18 cellular contexts compared by ENCODE assay signal in the genomic region with DNA sequence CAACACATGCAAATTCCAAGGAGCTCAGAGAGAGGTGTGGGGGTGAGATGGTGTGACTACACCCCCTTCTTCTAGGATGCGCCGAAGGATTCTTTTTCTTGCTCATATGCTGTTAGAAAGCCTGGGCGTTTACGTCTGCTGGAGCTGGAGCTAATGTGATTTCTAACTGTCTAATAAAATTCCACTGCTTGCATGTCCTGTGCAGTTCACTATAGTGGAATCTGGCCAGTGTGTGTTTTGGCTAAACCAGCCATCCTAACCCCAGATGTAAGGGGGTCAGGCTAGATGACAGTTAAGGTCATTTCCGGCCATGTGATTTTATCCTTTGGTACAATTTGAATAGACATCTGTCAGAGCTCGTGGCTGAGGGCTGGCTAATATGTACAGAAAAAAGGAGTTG.
DNase-seq lines count a peak whose midpoint lies in the region; ATAC-seq and TF ChIP-seq lines count a peak whose summit lies in the region.
"Had no signal": no experiment of that assay in that cellular context is flagged by ENCODE, and none has a peak within 500 bp of the region (broad histone marks: within the 10 kb centered on the region; RNA-seq: fewer than 3 reads in every experiment).

No MANE protein-coding gene starts in this region.

- peak in 1 of 2 experiments; percentile 24; a peak in 1 of 4 replicates for TF ChIP-seq EP300 in SK-N-SH (IDR thresholded peaks at IDR 0.05; ENCODE audit: borderline replicate concordance in 1 of 2, low read depth in 1 of 2, low read length in 1 of 2)

- H3K27me3 ChIP-seq in BJ (ENCODE audit: control insufficient read depth, insufficient read depth, low read length) (no peaks in the 10 kb centered on the region), SK-N-SH (ENCODE audit: insufficient read depth) (no peaks in the 10 kb centered on the region)

- no peaks in the 10 kb centered on the region for H3K9me3 Mint-ChIP-seq in activated naive CD4-positive, alpha-beta T cell treated with anti-CD3 and anti-CD28 coated beads for 36 hours

- no peak for ATAC-seq in esophagus mucosa

- no peaks in the 10 kb centered on the region for H3K9me3 ChIP-seq in SK-N-SH
- H3K9me3 ChIP-seq: Caco-2 had no signal

- peaks cover 16% of the 10 kb centered on the region for H3F3A ChIP-seq in SK-N-SH (replicated peaks; ENCODE audit: insufficient read depth)

- TF ChIP-seq CTCF in BJ (IDR thresholded peaks at IDR 0.05; ENCODE audit: insufficient read depth, low read depth, low read length), result no peak
- no peak for TF ChIP-seq CTCF in SK-N-SH (IDR thresholded peaks at IDR 0.05)

- H3K79me2 ChIP-seq in SK-N-SH (ENCODE audit: insufficient read depth), result no peaks in the 10 kb centered on the region

- H3K27ac Mint-ChIP-seq in activated naive CD4-positive, alpha-beta T cell treated with anti-CD3 and anti-CD28 coated beads for 36 hours, result no peak overlapping the region

- H3K4me3 ChIP-seq in BJ (ENCODE audit: low read depth, low read length) (no peak overlapping the region), GM08714 (ENCODE audit: low read length) (peak overlapping the region; percentile 4; the same call in 1 of the 2 replicates), SK-N-SH (ENCODE audit: low read depth in 2 of 2, low read length in 1 of 2) (no peak overlapping the region)
- H3K4me3 ChIP-seq: GM12878, GM23248, PC-9 had no signal

- H3K4me1 Mint-ChIP-seq in activated naive CD4-positive, alpha-beta T cell treated with anti-CD3 and anti-CD28 coated beads for 36 hours (ENCODE audit: low read depth), result peaks cover 19% of the 10 kb centered on the region

- 85% methylated on average over 6 of the region's 6 CpGs for WGBS in SK-N-SH (ENCODE audit: low lambda C conversion rate)

- CTCF ChIA-PET in BJ (lab: Yijun Ruan, JAX) (interaction anchor here (1.3 kb wide), 1 partner anchor 12 kb away, joined by 5 read pairs; no protein-coding TSS in a partner anchor), SK-N-SH (lab: Yijun Ruan, JAX) (interaction anchor here (0.7 to 1.0 kb wide), 3 partner anchors 13 to 107 kb away, joined by 3 read pairs; no protein-coding TSS in a partner anchor)
- CTCF ChIA-PET in activated naive CD4-positive, alpha-beta T cell treated with anti-CD3 and anti-CD28 coated beads for 36 hours (lab: Charles Lee), result no interaction called here

- no peaks in the 10 kb centered on the region for H3K36me3 ChIP-seq in BJ (ENCODE audit: control insufficient read depth, insufficient read depth, low read length)
- H3K36me3 ChIP-seq in SK-N-SH (replicated peaks in 1 of 2; ENCODE audit: control insufficient read depth in 1 of 2, insufficient read depth in 2 of 2, low read length in 1 of 2), result no peaks in the 10 kb centered on the region

- DNase-seq in BJ (ENCODE audit: low read depth) (peak; percentile 26), SK-N-SH (peak; percentile 57), middle frontal gyrus (ENCODE audit: extremely low spot score, low spot score) (peak; percentile 34), COR-L47 (lab: John Stamatoyannopoulos, UW) (no peak), activated gamma-delta T cell (lab: John Stamatoyannopoulos, UW) (no peak)
- DNase-seq in activated naive CD4-positive, alpha-beta T cell treated with anti-CD3 and anti-CD28 coated beads for 36 hours, result no peak
- DNase-seq: Caco-2; CD4-positive, CD25-positive, alpha-beta regulatory T cell; GF-D8; GM23248; HCEC 1CT; NCI-H1417 treated with DMSO at 0.1 percent for 48 hours; NCI-H1930; NCI-H345; PC-9 had no signal

- H4K20me1 ChIP-seq in SK-N-SH (ENCODE audit: insufficient read depth), result no peaks in the 10 kb centered on the region

- H3K4me2 ChIP-seq in SK-N-SH, result no peak overlapping the region
- H3K4me2 ChIP-seq: PC-9 had no signal

- peak overlapping the region in 1 of 2 experiments; percentile 62; a peak in 1 of 4 replicates for H3K27ac ChIP-seq in SK-N-SH (ENCODE audit: low read depth in 2 of 2, low read length in 1 of 2)
- H3K27ac ChIP-seq: GM23248, PC-9 had no signal

- H3K36me3 Mint-ChIP-seq in activated naive CD4-positive, alpha-beta T cell treated with anti-CD3 and anti-CD28 coated beads for 36 hours (ENCODE audit: low read depth), result peaks cover 4% of the 10 kb centered on the region

- no peak overlapping the region for H2AFZ ChIP-seq in SK-N-SH (ENCODE audit: low read depth)
- H2AFZ ChIP-seq: GM23248, PC-9 had no signal

- no peaks in the 10 kb centered on the region for H3K27me3 Mint-ChIP-seq in activated naive CD4-positive, alpha-beta T cell treated with anti-CD3 and anti-CD28 coated beads for 36 hours (ENCODE audit: low read depth)
- H3K27me3 Mint-ChIP-seq: CD4-positive, CD25-positive, alpha-beta regulatory T cell had no signal

- TF ChIP-seq RAD21 in SK-N-SH (IDR thresholded peaks at IDR 0.05; ENCODE audit: low read length), result peak; percentile 10; the same call in 1 of the 2 replicates

- intact Hi-C loops in activated naive CD4-positive, alpha-beta T cell treated with anti-CD3 and anti-CD28 coated beads for 36 hours (cut with micrococcal nuclease), result no loop called here

- H3K4me1 ChIP-seq in SK-N-SH (ENCODE audit: control insufficient read depth in 1 of 2, insufficient read depth in 2 of 2, low read depth in 1 of 2, low read length in 1 of 2), result peaks cover 19 to 50% of the 10 kb centered on the region in 2 experiments
- H3K4me1 ChIP-seq: Caco-2 had no signal

- H3K9me2 ChIP-seq in SK-N-SH, result no peaks in the 10 kb centered on the region

- H3K4me3 Mint-ChIP-seq in activated naive CD4-positive, alpha-beta T cell treated with anti-CD3 and anti-CD28 coated beads for 36 hours, result no peak overlapping the region
- H3K4me3 Mint-ChIP-seq: CD4-positive, CD25-positive, alpha-beta regulatory T cell had no signal

- POLR2A ChIA-PET in BJ (lab: Charles Lee) (interaction anchor here (1.1 kb wide), 1 partner anchor 12 kb away, joined by 3 read pairs; no protein-coding TSS in a partner anchor), SK-N-SH (lab: Yijun Ruan, JAX) (interaction anchor here (2.1 kb wide), 1 partner anchor 22 kb away, joined by 4 read pairs; no protein-coding TSS in a partner anchor)

- H3K9ac ChIP-seq in SK-N-SH, result no peak overlapping the region
- H3K9ac ChIP-seq: GM23248 had no signal

TF ChIP-seq in SK-N-SH, 30 proteins besides CTCF, POLR2A, EP300 and RAD21:
- TF ChIP-seq RCOR1 (IDR thresholded peaks at IDR 0.05; ENCODE audit: low read length), result peak; percentile 91; the same call in 1 of the 2 replicates
- peak; percentile 13 for TF ChIP-seq CHD2 (IDR thresholded peaks at IDR 0.05; ENCODE audit: low read length, partially characterized antibody)
- no peak for TF ChIP-seq JUND (IDR thresholded peaks at IDR 0.05)
- TF ChIP-seq FOSL2 (IDR thresholded peaks at IDR 0.05; ENCODE audit: borderline replicate concordance, low read depth), result no peak
- TF ChIP-seq MXI1 (IDR thresholded peaks at IDR 0.05; ENCODE audit: low read depth, low read length), result peak; percentile 79; the same call in 1 of the 2 replicates

Comparison
In these comparisons a context has a peak if more than half of its experiments do, and no peak if none do; other contexts are left out.
1. DNase-seq: peak in BJ (single experiment), SK-N-SH (single experiment) and middle frontal gyrus (single experiment); none in COR-L47 (single experiment), activated naive CD4-positive, alpha-beta T cell treated with anti-CD3 and anti-CD28 coated beads for 36 hours (single experiment) and activated gamma-delta T cell (single experiment).